ENCODE assay signal across 20 cellular contexts in genomic region chr17:81301195-81302144, GRCh38. TPM values are rescaled to one million over a fixed set of nuclear protein-coding genes. Genes with fewer than 3 reads are reported as not detected.
DNase-seq lines count a peak whose midpoint lies in the region; ATAC-seq and TF ChIP-seq lines count a peak whose summit lies in the region.
"Had no signal": no experiment of that assay in that cellular context is flagged by ENCODE, and none has a peak within 500 bp of the region (broad histone marks: within the 10 kb centered on the region; RNA-seq: fewer than 3 reads in every experiment).

No MANE protein-coding gene starts in this region.

- ATAC-seq in esophagus mucosa (peak; percentile 2), GM21528 (IDR thresholded peaks at IDR 0.05; ENCODE audit: low FRiP score, unreplicated experiment) (no peak)
- ATAC-seq: A549 had no signal

- H3K27me3 ChIP-seq in BLaER1 (peaks cover 11% of the 10 kb centered on the region; the same call in 1 of the 2 replicates), neuronal stem cell (ENCODE audit: control insufficient read depth in 3 of 3, insufficient read depth in 3 of 3, low read depth in 1 of 3, low read length in 3 of 3) (peaks cover 0 to 7% (median 0%) of the 10 kb centered on the region in 3 experiments)

- H2BK12ac ChIP-seq in neuronal stem cell (ENCODE audit: low read length): peak overlapping the region; percentile 33

- no peak overlapping the region for H4K8ac ChIP-seq in neuronal stem cell (ENCODE audit: low read depth, low read length)

- H3K9me3 ChIP-seq in BLaER1 (no peaks in the 10 kb centered on the region), neuronal stem cell (replicated peaks in 1 of 2; ENCODE audit: control insufficient read depth in 2 of 2, insufficient read depth in 1 of 2, low read depth in 1 of 2, low read length in 2 of 2) (peaks cover 0 to 4% of the 10 kb centered on the region in 2 donors)
- H3K9me3 ChIP-seq: A549, HAP-1 had no signal

- H3K27ac Mint-ChIP-seq in activated naive CD8-positive, alpha-beta T cell treated with anti-CD3 and anti-CD28 coated beads for 36 hours: no peak overlapping the region

- H3K4me2 ChIP-seq in BLaER1 (peak overlapping the region; percentile 79), neuronal stem cell (ENCODE audit: insufficient read depth, low read length, poor library complexity, severe bottlenecking) (no peak overlapping the region)
- H3K4me2 ChIP-seq: A549, PC-9 had no signal

- no peak overlapping the region for H3K4me3 Mint-ChIP-seq in activated naive CD8-positive, alpha-beta T cell treated with anti-CD3 and anti-CD28 coated beads for 36 hours
- H3K4me3 Mint-ChIP-seq: CD14-positive monocyte had no signal

- H3K4me1 Mint-ChIP-seq in activated naive CD8-positive, alpha-beta T cell treated with anti-CD3 and anti-CD28 coated beads for 36 hours: peaks cover 3% of the 10 kb centered on the region

- H3K27ac ChIP-seq in BLaER1: no peak overlapping the region
- peak overlapping the region; percentile 10 for H3K27ac ChIP-seq in RWPE1
- H3K27ac ChIP-seq in neuronal stem cell (replicated peaks; ENCODE audit: low read length): no peak overlapping the region
- H3K27ac ChIP-seq: PC-9, SK-N-MC had no signal

- DNase-seq in RWPE1 (ENCODE audit: low spot score): peak; percentile 23
- no peak for DNase-seq in neuronal stem cell (ENCODE audit: low spot score)
- no peak for DNase-seq in activated naive CD8-positive, alpha-beta T cell treated with anti-CD3 and anti-CD28 coated beads for 36 hours
- DNase-seq in SIG-M5 (lab: John Stamatoyannopoulos, UW): no peak
- DNase-seq: DMS 273 treated with DMSO at 0.1 percent for 48 hours, GDM1, IMR-90, Kasumi-1, NCI-H1417, NCI-H2081 treated with DMSO at 0.1 percent for 48 hours, NCI-H510A, NCI-H774, PC-9 had no signal

- H3K14ac ChIP-seq in neuronal stem cell (ENCODE audit: low read length): no peak overlapping the region

- H3K4me1 ChIP-seq in BLaER1: peaks cover 57% of the 10 kb centered on the region
- peaks cover 5 to 6% of the 10 kb centered on the region in 2 donors for H3K4me1 ChIP-seq in neuronal stem cell (ENCODE audit: control insufficient read depth in 2 of 2, insufficient read depth in 1 of 2, low read depth in 1 of 2, low read length in 2 of 2)
- H3K4me1 ChIP-seq: HAP-1 had no signal

- peak overlapping the region; percentile 8 for H3K18ac ChIP-seq in neuronal stem cell (ENCODE audit: low read length)

- H4K91ac ChIP-seq in neuronal stem cell (ENCODE audit: low read depth, low read length, poor library complexity): no peak overlapping the region

- H2BK15ac ChIP-seq in neuronal stem cell (ENCODE audit: low read length): peak overlapping the region; percentile 0

- H3K9me3 Mint-ChIP-seq in activated naive CD8-positive, alpha-beta T cell treated with anti-CD3 and anti-CD28 coated beads for 36 hours: no peaks in the 10 kb centered on the region
- H3K9me3 Mint-ChIP-seq: CD14-positive monocyte had no signal

- H3K79me1 ChIP-seq in neuronal stem cell (ENCODE audit: low read depth, low read length): no peaks in the 10 kb centered on the region

- no CpG with 5 or more reads among the region's 37 CpGs for WGBS in neuronal stem cell (ENCODE audit: extremely low coverage in 2 of 2, insufficient read length in 2 of 2, insufficient replicate concordance in 1 of 2), 2 donors

- H3K4me3 ChIP-seq in BLaER1: peak overlapping the region; percentile 18; the same call in 1 of the 2 replicates
- peak overlapping the region in 1 of 2 donors; percentile 73 for H3K4me3 ChIP-seq in neuronal stem cell (ENCODE audit: low read length in 2 of 2)
- H3K4me3 ChIP-seq: A549, HAP-1, PC-9, SK-N-MC had no signal

- no peak overlapping the region for H3K23ac ChIP-seq in neuronal stem cell (ENCODE audit: low read depth, low read length, poor library complexity)

- H2BK5ac ChIP-seq in neuronal stem cell (ENCODE audit: low read length): peak overlapping the region; percentile 11

- H4K20me1 ChIP-seq in BLaER1: no peaks in the 10 kb centered on the region

- CTCF ChIA-PET in RWPE1 (lab: Yijun Ruan, JAX): interaction anchor here (0.6 kb wide), 1 partner anchor 154 kb away, joined by 3 read pairs; no protein-coding TSS in a partner anchor

- peak overlapping the region; percentile 3 for H2AFZ ChIP-seq in neuronal stem cell (ENCODE audit: low read length)
- H2AFZ ChIP-seq: PC-9 had no signal

- H3K4ac ChIP-seq in neuronal stem cell (ENCODE audit: low read length): no peak overlapping the region

- H2BK120ac ChIP-seq in neuronal stem cell (ENCODE audit: low read depth, low read length): no peak overlapping the region

- H3K27me3 Mint-ChIP-seq in activated naive CD8-positive, alpha-beta T cell treated with anti-CD3 and anti-CD28 coated beads for 36 hours: no peaks in the 10 kb centered on the region

- H3K36me3 ChIP-seq in BLaER1 (no peaks in the 10 kb centered on the region), neuronal stem cell (replicated peaks in 1 of 2; ENCODE audit: control insufficient read depth in 2 of 2, insufficient read depth in 2 of 2, low read length in 2 of 2) (peaks cover 0 to 3% of the 10 kb centered on the region in 2 donors)
- H3K36me3 ChIP-seq: HAP-1 had no signal

- H2AK5ac ChIP-seq in neuronal stem cell (ENCODE audit: low read depth, low read length): no peak overlapping the region

- POLR2A ChIA-PET in RWPE1 (lab: Yijun Ruan, JAX; ENCODE audit: low non-redundant PET): no interaction called here

- H3K36me3 Mint-ChIP-seq in activated naive CD8-positive, alpha-beta T cell treated with anti-CD3 and anti-CD28 coated beads for 36 hours: no peaks in the 10 kb centered on the region

- no peak for TF ChIP-seq CTCF in RWPE1 (conservative IDR thresholded peaks at IDR 0.05; ENCODE audit: low read depth)

- H3K9ac ChIP-seq in BLaER1 (peak overlapping the region; percentile 36), neuronal stem cell (ENCODE audit: low read depth, low read length, poor library complexity) (no peak overlapping the region)

RNA-seq across cellular contexts. Expression of gene SLC38A10, which starts 6.4 kb away (rescaled TPM):
- 24.6 TPM for total RNA-seq in esophagus mucosa
- 7.2 TPM for polyA plus RNA-seq in neuronal stem cell (2013, experiment 1 of 2)
- polyA plus RNA-seq in neuronal stem cell (2013, experiment 2 of 2): 7.3 TPM
- 10 to 100 TPM; 35.7 to 38.7 TPM for total RNA-seq in activated naive CD8-positive, alpha-beta T cell treated with anti-CD3 and anti-CD28 coated beads for 36 hours
